Comparison of ENCODE assay signal across 9 cellular contexts in the genomic region with DNA sequence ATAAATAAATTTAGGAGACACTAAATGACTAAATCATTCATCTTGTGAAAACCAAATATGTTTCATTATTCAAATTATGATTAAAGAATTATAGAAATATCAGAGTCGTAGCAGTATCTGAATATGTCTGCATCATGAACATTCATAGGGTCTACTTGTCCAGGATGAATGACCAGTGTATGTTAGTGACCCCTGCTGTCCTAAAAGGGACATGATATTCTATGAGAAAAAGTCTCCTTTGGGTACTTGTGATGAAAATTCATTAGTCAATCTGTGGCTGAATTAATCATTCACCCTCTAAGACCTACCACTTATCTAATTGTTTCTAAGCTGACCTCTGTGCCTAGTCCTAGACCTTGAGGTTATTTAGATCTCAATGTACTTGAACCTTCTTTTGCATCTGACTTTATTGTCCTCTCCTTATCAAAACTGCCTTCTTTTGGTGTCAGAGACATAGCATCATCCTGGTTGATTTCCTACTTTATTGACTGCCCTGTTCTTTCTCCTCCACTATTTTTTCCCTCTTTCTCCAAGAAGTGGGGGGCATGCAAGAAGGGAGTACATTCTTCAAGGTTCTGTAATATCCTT.
DNase-seq lines count a peak whose midpoint lies in the region; ATAC-seq and TF ChIP-seq lines count a peak whose summit lies in the region.
"Had no signal": no experiment of that assay in that cellular context is flagged by ENCODE, and none has a peak within 500 bp of the region (broad histone marks: within the 10 kb centered on the region; RNA-seq: fewer than 3 reads in every experiment).

No MANE protein-coding gene starts in this region.

- peak; percentile 32 to 52 for TF ChIP-seq CTCF in fibroblast of lung (conservative IDR thresholded peaks at IDR 0.05 in 1 of 2, IDR thresholded peaks at IDR 0.05 in 1 of 2; ENCODE audit: low read depth in 1 of 2, low read length in 2 of 2)

- no peak overlapping the region for H3K4me2 ChIP-seq in fibroblast of lung (ENCODE audit: extremely low read depth, insufficient read depth, low read length)

- no peaks in the 10 kb centered on the region for H3K4me1 ChIP-seq in fibroblast of lung (ENCODE audit: control insufficient read depth, extremely low read depth, insufficient read depth, low read length)

- H2AFZ ChIP-seq in fibroblast of lung (ENCODE audit: low read length): no peak overlapping the region

- H3K27ac ChIP-seq in fibroblast of lung (ENCODE audit: insufficient read depth, low read length): no peak overlapping the region

- H3K9me3 ChIP-seq in fibroblast of lung (ENCODE audit: control insufficient read depth, insufficient read depth, low read depth, low read length): no peaks in the 10 kb centered on the region

- H3K79me2 ChIP-seq in fibroblast of lung (ENCODE audit: control insufficient read depth, insufficient read depth, low read length): no peaks in the 10 kb centered on the region

- no peaks in the 10 kb centered on the region for H3K27me3 ChIP-seq in fibroblast of lung (ENCODE audit: control insufficient read depth, insufficient read depth, low read length)

- ATAC-seq in HG02571 (IDR thresholded peaks at IDR 0.05; ENCODE audit: unreplicated experiment): no peak

- no peak overlapping the region for H3K9ac ChIP-seq in fibroblast of lung (ENCODE audit: insufficient read depth, low read length)

- H3K36me3 ChIP-seq in fibroblast of lung (ENCODE audit: control insufficient read depth, insufficient read depth, low read length): no peaks in the 10 kb centered on the region

- H4K20me1 ChIP-seq in fibroblast of lung (ENCODE audit: control insufficient read depth, extremely low read depth, insufficient read depth, low read length): no peaks in the 10 kb centered on the region

- peak; percentile 15 for DNase-seq in NCI-H2227 (lab: John Stamatoyannopoulos, UW; ENCODE audit: unreplicated experiment)
- DNase-seq in NCI-H2227 treated with DMSO at 0.1 percent for 48 hours (lab: John Stamatoyannopoulos, UW): no peak
- peak; percentile 63 for DNase-seq in NCI-H748 (lab: John Stamatoyannopoulos, UW; ENCODE audit: unreplicated experiment)
- peak; percentile 30 to 80 for DNase-seq in fibroblast of lung (ENCODE audit: low read depth in 2 of 2)
- peak; percentile 83 for DNase-seq in putamen (ENCODE audit: low spot score)
- no peak for DNase-seq in NCI-H345 treated with DMSO at 0.1 percent for 48 hours (lab: John Stamatoyannopoulos, UW; ENCODE audit: unreplicated experiment)
- no peak for DNase-seq in activated CD4-positive, alpha-beta T cell treated with anti-CD3 and anti-CD28 coated beads for 48 hours
- DNase-seq: CD4-positive, CD25-positive, alpha-beta regulatory T cell had no signal

- no peak overlapping the region for H3K4me3 ChIP-seq in fibroblast of lung (replicated peaks in 1 of 4; ENCODE audit: control extremely low read depth in 1 of 4, insufficient read depth in 1 of 4, low read depth in 3 of 4, low read length in 4 of 4)

Comparison
In these comparisons a context has a peak if more than half of its experiments do, and no peak if none do; other contexts are left out.
1. DNase-seq: peak in NCI-H2227 (single experiment), NCI-H748 (single experiment), fibroblast of lung (2 of 2) and putamen (single experiment); none in NCI-H2227 treated with DMSO at 0.1 percent for 48 hours (single experiment), NCI-H345 treated with DMSO at 0.1 percent for 48 hours (single experiment) and activated CD4-positive, alpha-beta T cell treated with anti-CD3 and anti-CD28 coated beads for 48 hours (single experiment).